Comparison of ENCODE assay signal across 8 cellular contexts in the genomic region with DNA sequence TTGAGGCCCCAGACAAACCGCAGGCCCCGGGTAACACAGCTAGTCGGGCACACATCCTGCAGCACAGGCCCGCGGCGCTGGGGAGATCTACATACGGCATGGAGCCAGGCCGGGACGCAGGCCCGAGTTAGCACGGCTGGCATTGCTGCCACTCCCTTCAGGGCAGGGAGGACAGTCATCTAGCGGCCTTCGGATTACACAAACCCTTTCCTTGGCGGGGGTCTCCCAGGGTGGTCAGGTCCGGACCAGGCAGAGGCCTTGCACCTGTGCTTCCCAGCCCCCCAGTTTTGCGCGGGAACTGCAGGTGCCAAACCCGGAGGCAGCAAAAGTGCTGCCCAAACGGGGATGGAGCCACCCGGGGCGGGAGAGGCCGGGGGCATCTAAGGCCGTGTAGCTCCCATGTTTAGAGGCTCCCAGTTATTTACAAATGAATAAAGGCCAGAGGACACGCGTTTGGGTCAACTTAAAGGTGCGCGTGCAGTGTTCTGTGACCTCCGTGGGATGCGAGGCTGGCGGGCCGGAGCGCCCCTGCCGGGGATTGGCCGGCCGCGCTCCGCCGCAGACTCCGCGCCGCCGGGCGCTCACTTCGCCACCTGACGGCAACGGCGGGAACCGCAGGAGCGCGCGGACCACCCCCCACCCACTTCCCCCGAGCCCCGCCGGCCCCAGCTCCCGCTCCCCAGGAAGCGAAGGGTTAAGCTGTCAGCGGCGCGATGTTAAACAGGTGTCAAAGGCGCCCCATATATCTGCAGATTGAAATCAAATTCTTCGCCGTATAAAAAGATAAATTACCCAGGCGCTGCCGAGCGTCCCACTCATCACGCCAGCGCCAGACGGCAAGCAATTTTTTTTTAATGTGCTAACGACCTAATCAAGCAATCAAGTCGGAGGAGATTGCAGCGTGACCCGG. TPM values are rescaled to one million over a fixed set of nuclear protein-coding genes. Genes with fewer than 3 reads are reported as not detected.
DNase-seq lines count a peak whose midpoint lies in the region; ATAC-seq and TF ChIP-seq lines count a peak whose summit lies in the region.

No MANE protein-coding gene starts in this region.

- no peaks in the 10 kb centered on the region for H3K4me1 ChIP-seq in mesodermal cell (ENCODE audit: control insufficient read depth, insufficient read depth, low read length, poor library complexity, severe bottlenecking)

- no peaks in the 10 kb centered on the region for H3K9me3 Mint-ChIP-seq in HFFc6

- H3K4me1 Mint-ChIP-seq in HFFc6 (ENCODE audit: low read depth): no peaks in the 10 kb centered on the region

- H3K9me3 ChIP-seq in mesodermal cell (ENCODE audit: control insufficient read depth, low read length): no peaks in the 10 kb centered on the region

- 22 to 26% methylated on average over 54 to 56 of the region's 72 CpGs for WGBS in mesodermal cell (ENCODE audit: insufficient coverage in 2 of 2), 2 experiments

- no peak overlapping the region for H3K27ac Mint-ChIP-seq in HFFc6

- H3K4me3 Mint-ChIP-seq in HFFc6: peak overlapping the region; percentile 75

- H3K36me3 Mint-ChIP-seq in HFFc6 (ENCODE audit: low read depth): no peaks in the 10 kb centered on the region

- no peaks in the 10 kb centered on the region for H3K36me3 ChIP-seq in mesodermal cell (ENCODE audit: control insufficient read depth, insufficient read depth, low read length)

- TF ChIP-seq CTCF in HFFc6 (IDR thresholded peaks at IDR 0.05): peak; percentile 98

- H3K27me3 Mint-ChIP-seq in HFFc6 (ENCODE audit: insufficient read depth): peaks cover 48% of the 10 kb centered on the region

- peak overlapping the region; percentile 58 for H3K4me3 ChIP-seq in mesodermal cell (ENCODE audit: extremely low read depth, insufficient read depth, low read length, poor library complexity, severe bottlenecking)

- no peak for ATAC-seq in HG03565 (IDR thresholded peaks at IDR 0.05; ENCODE audit: unreplicated experiment)

- no peak overlapping the region for H3K27ac ChIP-seq in mesodermal cell (ENCODE audit: low read depth, low read length, severe bottlenecking)

- DNase-seq in D341Med (ENCODE audit: low spot score) (peak; percentile 95), HFFc6 (no peak), NCI-H2171 (lab: John Stamatoyannopoulos, UW) (peak; percentile 96)
- peak; percentile 35 to 45 for DNase-seq in activated CD4-positive, alpha-beta T cell treated with anti-CD3 and anti-CD28 coated beads, Interleukin-2, amount 50 U/mL, for 4 hours
- DNase-seq in effector CD4-positive, alpha-beta T cell: peak; percentile 43
- DNase-seq in stimulated activated CD8-positive, alpha-beta memory T cell treated with anti-CD3 and anti-CD28 coated beads, Interleukin-15, amount 100 ng/mL, for 24 hours (ENCODE audit: low read depth): peak; percentile 40

RNA-seq across cellular contexts. Expression of a gene that starts 18.1 kb away (rescaled TPM):
- not detected for total RNA-seq in HFFc6 (2021; fragmentation: NEBNext Ultra II Directional; extraction: Animal tissue kit (Norgen Biotek cat#: 25700))
- not detected for polyA plus RNA-seq in mesodermal cell (2013, experiment 1 of 2)
- polyA plus RNA-seq in mesodermal cell (2013, experiment 2 of 2): not detected

RNA-seq across cellular contexts. Expression of a gene that starts 45.4 kb away (rescaled TPM):
- total RNA-seq in HFFc6 (2021; fragmentation: NEBNext Ultra II Directional; extraction: Animal tissue kit (Norgen Biotek cat#: 25700)): 10 to 100 TPM; 13.4 to 18.5 (median 15.7) TPM
- 85.6 TPM for polyA plus RNA-seq in mesodermal cell (2013, experiment 1 of 2)
- polyA plus RNA-seq in mesodermal cell (2013, experiment 2 of 2): 66.8 TPM
